15 cellular contexts compared by ENCODE assay signal in the genomic region with DNA sequence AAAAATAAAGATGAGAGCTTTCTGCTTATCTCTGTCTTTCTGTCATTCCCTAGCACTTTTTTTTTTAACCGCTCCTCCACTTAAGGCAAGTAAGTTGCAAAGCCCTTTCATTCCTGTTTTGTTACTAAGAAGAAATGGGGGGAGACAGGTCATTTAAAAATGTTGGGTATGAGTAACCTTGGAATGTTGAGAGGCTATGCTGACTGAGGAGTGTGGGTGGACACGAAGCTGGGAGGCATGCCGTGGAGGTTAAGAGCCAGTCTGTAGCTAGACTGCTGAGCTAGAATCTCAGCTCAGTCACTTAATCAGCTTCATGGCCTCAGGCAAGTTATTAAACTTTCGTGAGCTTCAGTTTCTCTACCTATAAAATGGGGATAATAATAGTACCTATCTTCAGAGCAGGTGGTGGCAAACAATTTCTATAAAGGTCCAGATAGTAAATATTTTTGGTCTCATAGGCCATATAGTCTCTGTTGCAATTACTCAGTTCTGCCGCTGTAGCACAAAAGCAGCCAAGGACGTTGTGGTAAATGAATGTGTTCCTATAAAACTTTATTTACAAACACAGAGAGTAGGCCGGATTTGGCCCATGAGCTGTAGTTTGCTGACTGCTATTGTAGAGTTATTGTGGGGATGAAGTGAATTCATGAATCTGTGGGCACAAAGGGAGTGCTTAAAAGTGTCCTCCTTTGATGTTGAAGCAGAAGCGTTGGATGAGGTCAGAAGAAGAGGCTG.
DNase-seq lines count a peak whose midpoint lies in the region; ATAC-seq and TF ChIP-seq lines count a peak whose summit lies in the region.
"Had no signal": no experiment of that assay in that cellular context is flagged by ENCODE, and none has a peak within 500 bp of the region (broad histone marks: within the 10 kb centered on the region; RNA-seq: fewer than 3 reads in every experiment).

No MANE protein-coding gene starts in this region.

- intact Hi-C loops in left lung (cut with DNase I): no loop called here

- H3K4me1 ChIP-seq in HUES48 (ENCODE audit: control insufficient read depth, insufficient read depth, low read length) (0 out of 2 replicates have a peak, but pooled peaks cover 3% of the 10 kb centered on the region), left lung (no peaks in the 10 kb centered on the region)
- H3K4me1 ChIP-seq: esophagus squamous epithelium, stomach had no signal

- H3K9ac ChIP-seq in HUES48 (ENCODE audit: low read depth, low read length): no peak overlapping the region

- peak; percentile 95 for DNase-seq in AG08395 (ENCODE audit: low spot score)
- DNase-seq in astrocyte of the spinal cord (ENCODE audit: low read depth, low spot score): peak; percentile 95
- peak in 1 of 2 donors; percentile 62 for DNase-seq in left lung
- no peak for DNase-seq in Kasumi-1 (lab: John Stamatoyannopoulos, UW)
- no peak for DNase-seq in stimulated activated naive CD8-positive, alpha-beta T cell treated with anti-CD3 and anti-CD28 coated beads, Interleukin-15, Interleukin-2, amounts not matched to agents 100 U/mL and 50 U/mL, for 24 hours
- DNase-seq: activated CD4-positive, alpha-beta memory T cell treated with anti-CD3 and anti-CD28 coated beads for 36 hours; CD8-positive, alpha-beta memory T cell; esophagus squamous epithelium; NCI-H1694 treated with DMSO at 0.1 percent for 48 hours; Right ventricle myocardium superior; stimulated activated CD4-positive, alpha-beta T cell treated with anti-CD3 and anti-CD28 coated beads, Interleukin-15, amount 100 ng/mL, for 24 hours; stomach had no signal

- H3K36me3 ChIP-seq in HUES48 (ENCODE audit: control insufficient read depth, insufficient read depth, low read length): no peaks in the 10 kb centered on the region
- H3K36me3 ChIP-seq in left lung: no peaks in the 10 kb centered on the region
- H3K36me3 ChIP-seq: esophagus squamous epithelium, stomach had no signal

- in situ Hi-C loops in astrocyte of the spinal cord (cut with HindIII; ENCODE audit: low sequenced_read_pairs): no loop called here

- ATAC-seq in left lung (peak; percentile 98), GM21576 (IDR thresholded peaks at IDR 0.05; ENCODE audit: unreplicated experiment) (no peak), GM19452 (IDR thresholded peaks at IDR 0.05; ENCODE audit: unreplicated experiment) (no peak)
- no peak for ATAC-seq in stimulated activated naive CD8-positive, alpha-beta T cell treated with anti-CD3 and anti-CD28 coated beads, Interleukin-15, Interleukin-2, amounts not matched to agents 100 U/mL and 50 U/mL, for 24 hours

- TF ChIP-seq CTCF in astrocyte of the spinal cord (IDR thresholded peaks at IDR 0.05; ENCODE audit: low read depth, low read length): no peak
- no peak for TF ChIP-seq CTCF in left lung (IDR thresholded peaks at IDR 0.05)

- H3K4me3 ChIP-seq in HUES48 (ENCODE audit: low read depth, low read length) (no peak overlapping the region), astrocyte of the spinal cord (ENCODE audit: low read depth, low read length) (no peak overlapping the region), left lung (no peak overlapping the region)
- H3K4me3 ChIP-seq: esophagus squamous epithelium, stomach had no signal

- H3K27me3 ChIP-seq in HUES48 (ENCODE audit: control insufficient read depth, insufficient read depth, low read length) (no peaks in the 10 kb centered on the region), left lung (peaks cover 0 to 3% of the 10 kb centered on the region in 2 donors)

- 0 out of 2 replicates have a peak, but pooled peaks cover 3% of the 10 kb centered on the region for H3K9me3 ChIP-seq in HUES48 (ENCODE audit: control insufficient read depth, insufficient read depth, low read length)
- H3K9me3 ChIP-seq in left lung: no peaks in the 10 kb centered on the region
- H3K9me3 ChIP-seq: esophagus squamous epithelium, stomach had no signal

- H3K27ac ChIP-seq in HUES48 (ENCODE audit: low read depth, low read length) (peak overlapping the region; percentile 56), left lung (peak overlapping the region; percentile 28 to 44)
- H3K27ac ChIP-seq: esophagus squamous epithelium, stomach had no signal

Comparison
In these comparisons a context has a peak if more than half of its experiments do, and no peak if none do; other contexts are left out.
1. DNase-seq: peak in AG08395 (single experiment) and astrocyte of the spinal cord (single experiment); none in Kasumi-1 (0 of 2) and stimulated activated naive CD8-positive, alpha-beta T cell treated with anti-CD3 and anti-CD28 coated beads, Interleukin-15, Interleukin-2, amounts not matched to agents 100 U/mL and 50 U/mL, for 24 hours (single experiment).